ENCODE assay signal across 8 cellular contexts in genomic region chr5:125411163-125412050, GRCh38.
A peak's percentile ranks its signal among the peaks of the same experiment; 100 is the strongest.
DNase-seq lines count a peak whose midpoint lies in the region; ATAC-seq and TF ChIP-seq lines count a peak whose summit lies in the region.

No MANE protein-coding gene starts in this region.

- H3K9me3 ChIP-seq in tibial artery = no peaks in the 10 kb centered on the region

- H3K9me3 Mint-ChIP-seq in stimulated activated naive CD8-positive, alpha-beta T cell treated with anti-CD3 and anti-CD28 coated beads, Interleukin-15, amount 100 ng/mL, for 72 hours = peaks cover 0 to 7% of the 10 kb centered on the region in 2 donors

- no peaks in the 10 kb centered on the region for H3K27me3 Mint-ChIP-seq in stimulated activated naive CD8-positive, alpha-beta T cell treated with anti-CD3 and anti-CD28 coated beads, Interleukin-15, amount 100 ng/mL, for 72 hours

- H3K27ac Mint-ChIP-seq in stimulated activated naive CD8-positive, alpha-beta T cell treated with anti-CD3 and anti-CD28 coated beads, Interleukin-15, amount 100 ng/mL, for 72 hours = no peak overlapping the region

- peak; percentile 13 for DNase-seq in COR-L47 (lab: John Stamatoyannopoulos, UW)
- DNase-seq in amniotic epithelial cell (ENCODE audit: low read depth) = peak; percentile 36
- peak; percentile 63 for DNase-seq in islet precursor cell
- DNase-seq in tibial artery = no peak
- no peak for DNase-seq in SKM-1 (lab: John Stamatoyannopoulos, UW; ENCODE audit: unreplicated experiment)
- DNase-seq in stimulated activated naive CD8-positive, alpha-beta T cell treated with anti-CD3 and anti-CD28 coated beads, Interleukin-15, amount 100 ng/mL, for 72 hours = no peak

- ATAC-seq in GM21381 (IDR thresholded peaks at IDR 0.05; ENCODE audit: unreplicated experiment) = peak; percentile 54
- peak; percentile 38 for ATAC-seq in HG03565 (IDR thresholded peaks at IDR 0.05; ENCODE audit: unreplicated experiment)
- no peak for ATAC-seq in stimulated activated naive CD8-positive, alpha-beta T cell treated with anti-CD3 and anti-CD28 coated beads, Interleukin-15, amount 100 ng/mL, for 72 hours

- H3K4me3 Mint-ChIP-seq in stimulated activated naive CD8-positive, alpha-beta T cell treated with anti-CD3 and anti-CD28 coated beads, Interleukin-15, amount 100 ng/mL, for 72 hours = no peak overlapping the region

- H3K27ac ChIP-seq in tibial artery = peak overlapping the region; percentile 14 to 47

- H3K36me3 ChIP-seq in tibial artery = no peaks in the 10 kb centered on the region

- H3K4me3 ChIP-seq in tibial artery = peak overlapping the region; percentile 27 to 42

- intact Hi-C loops in tibial artery (cut with DNase I; ENCODE audit: low total_unique reads) = no loop called here

- no peak for TF ChIP-seq CTCF in tibial artery (IDR thresholded peaks at IDR 0.05)

- H3K4me1 ChIP-seq in tibial artery = peaks cover 0 to 50% (median 29%) of the 10 kb centered on the region in 4 donors

- peaks cover 7% of the 10 kb centered on the region for H3K4me1 Mint-ChIP-seq in stimulated activated naive CD8-positive, alpha-beta T cell treated with anti-CD3 and anti-CD28 coated beads, Interleukin-15, amount 100 ng/mL, for 72 hours

- H3K27me3 ChIP-seq in tibial artery = no peaks in the 10 kb centered on the region

Comparison
In these comparisons a context has a peak if more than half of its experiments do, and no peak if none do; other contexts are left out.
1. DNase-seq: peak in COR-L47 (single experiment), amniotic epithelial cell (single experiment) and islet precursor cell (single experiment); none in tibial artery (0 of 2), SKM-1 (single experiment) and stimulated activated naive CD8-positive, alpha-beta T cell treated with anti-CD3 and anti-CD28 coated beads, Interleukin-15, amount 100 ng/mL, for 72 hours (0 of 2).